22 cellular contexts compared by ENCODE assay signal in the genomic region with DNA sequence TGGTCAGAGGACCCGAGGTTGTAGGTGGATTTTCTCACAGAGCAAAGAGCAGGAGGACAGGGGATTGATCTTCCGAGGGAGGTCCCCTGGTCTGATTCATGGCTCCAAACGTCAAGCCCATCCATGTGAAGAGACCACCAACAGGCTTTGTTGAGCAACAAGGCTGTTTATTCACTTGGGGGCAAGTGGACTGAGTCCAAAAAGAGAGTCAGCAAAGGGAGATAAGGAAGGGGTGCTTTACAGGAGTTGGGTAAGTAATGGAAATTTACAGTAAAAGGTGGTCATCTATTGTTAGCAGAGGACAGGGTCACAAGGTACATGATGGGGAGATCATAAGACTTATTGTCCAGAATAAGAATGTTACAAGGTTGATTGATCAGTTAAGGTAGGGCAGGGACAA.
"Had no signal": no experiment of that assay in that cellular context is flagged by ENCODE, and none has a peak within 500 bp of the region (broad histone marks: within the 10 kb centered on the region; RNA-seq: fewer than 3 reads in every experiment).

No MANE protein-coding gene starts in this region.

- H3K4me2 ChIP-seq: KMS-11 had no signal

- H3K27ac ChIP-seq: brain microvascular endothelial cell, cardiac muscle cell, KMS-11, SK-N-MC, VCaP had no signal

- H3K27me3 Mint-ChIP-seq: activated CD4-positive, alpha-beta memory T cell treated with anti-CD3 and anti-CD28 coated beads for 36 hours; activated CD4-positive, alpha-beta T cell treated with anti-CD3 and anti-CD28 coated beads, Interleukin-2, amount 10 ng/mL, durations not matched to agents 7 days and 5 days; activated naive CD4-positive, alpha-beta T cell treated with anti-CD3 and anti-CD28 coated beads, Interleukin-2, amount 10 ng/mL, durations not matched to agents 7 days and 5 days; activated naive CD8-positive, alpha-beta T cell treated with anti-CD3 and anti-CD28 coated beads for 36 hours; T-cell had no signal

- H3K36me3 ChIP-seq: brain microvascular endothelial cell, cardiac muscle cell, MG63 had no signal

- H3K9ac ChIP-seq: KMS-11 had no signal

- H3K27me3 ChIP-seq: brain microvascular endothelial cell, cardiac muscle cell, MG63 had no signal

- H3K4me1 Mint-ChIP-seq: activated CD4-positive, alpha-beta T cell treated with anti-CD3 and anti-CD28 coated beads, Interleukin-2, amount 10 ng/mL, durations not matched to agents 7 days and 5 days; activated naive CD4-positive, alpha-beta T cell treated with anti-CD3 and anti-CD28 coated beads, Interleukin-2, amount 10 ng/mL, durations not matched to agents 7 days and 5 days; activated naive CD8-positive, alpha-beta T cell treated with anti-CD3 and anti-CD28 coated beads for 36 hours; T-cell had no signal

- DNase-seq: activated CD4-positive, alpha-beta memory T cell treated with anti-CD3 and anti-CD28 coated beads for 36 hours; activated CD4-positive, alpha-beta T cell treated with anti-CD3 and anti-CD28 coated beads, Interleukin-2, amount 10 ng/mL, durations not matched to agents 7 days and 5 days; activated CD4-positive, CD25-positive, alpha-beta regulatory T cell; activated gamma-delta T cell treated with Interleukin-2 at 50 U/mL for 16 hours; activated naive CD4-positive, alpha-beta T cell treated with anti-CD3 and anti-CD28 coated beads, Interleukin-2, amount 10 ng/mL, durations not matched to agents 7 days and 5 days; activated naive CD8-positive, alpha-beta T cell treated with anti-CD3 and anti-CD28 coated beads for 36 hours; activated T-cell treated with anti-CD3 and anti-CD28 coated beads, Interleukin-2, amount 50 U/mL, for 72 hours; brain microvascular endothelial cell; NCI-H1105; NCI-H1436; NCI-H1694 treated with DMSO at 0.1 percent for 48 hours; NCI-H2029 treated with DMSO at 0.1 percent for 48 hours; NCI-H510A treated with DMSO at 0.1 percent for 48 hours; SIG-M5; T-cell; T-helper 2 cell had no signal

- H3K4me3 Mint-ChIP-seq: activated CD4-positive, alpha-beta memory T cell treated with anti-CD3 and anti-CD28 coated beads for 36 hours; activated CD4-positive, alpha-beta T cell treated with anti-CD3 and anti-CD28 coated beads, Interleukin-2, amount 10 ng/mL, durations not matched to agents 7 days and 5 days; activated naive CD4-positive, alpha-beta T cell treated with anti-CD3 and anti-CD28 coated beads, Interleukin-2, amount 10 ng/mL, durations not matched to agents 7 days and 5 days; activated naive CD8-positive, alpha-beta T cell treated with anti-CD3 and anti-CD28 coated beads for 36 hours; activated T-cell treated with anti-CD3 and anti-CD28 coated beads, Interleukin-2, amount 50 U/mL, for 72 hours; T-cell had no signal

- H3K27ac Mint-ChIP-seq: activated CD4-positive, alpha-beta memory T cell treated with anti-CD3 and anti-CD28 coated beads for 36 hours; activated CD4-positive, alpha-beta T cell treated with anti-CD3 and anti-CD28 coated beads, Interleukin-2, amount 10 ng/mL, durations not matched to agents 7 days and 5 days; activated naive CD4-positive, alpha-beta T cell treated with anti-CD3 and anti-CD28 coated beads, Interleukin-2, amount 10 ng/mL, durations not matched to agents 7 days and 5 days; activated naive CD8-positive, alpha-beta T cell treated with anti-CD3 and anti-CD28 coated beads for 36 hours; activated T-cell treated with anti-CD3 and anti-CD28 coated beads, Interleukin-2, amount 50 U/mL, for 72 hours; activated T-helper 2 cell treated with anti-CD3 and anti-CD28 coated beads, Interferon-gamma antibody, Interleukin-2, Interleukin-4, amounts not matched to agents 10 μg/mL and 5 μg/mL and 100 μg/mL, durations not matched to agents 14 hours and 24 hours and 36 hours; T-cell had no signal

- H3K36me3 Mint-ChIP-seq: activated CD4-positive, alpha-beta memory T cell treated with anti-CD3 and anti-CD28 coated beads for 36 hours; activated naive CD4-positive, alpha-beta T cell treated with anti-CD3 and anti-CD28 coated beads, Interleukin-2, amount 10 ng/mL, durations not matched to agents 7 days and 5 days; activated naive CD8-positive, alpha-beta T cell treated with anti-CD3 and anti-CD28 coated beads for 36 hours; T-cell had no signal

- H3K9me3 ChIP-seq: MG63 had no signal

- H3K4me3 ChIP-seq: cardiac muscle cell, MG63, SK-N-MC had no signal

- ATAC-seq: activated T-cell treated with anti-CD3 and anti-CD28 coated beads, Interleukin-2, amount 50 U/mL, for 72 hours; T-cell had no signal
